ENCODE assay signal across 2 cellular contexts in the genomic region with DNA sequence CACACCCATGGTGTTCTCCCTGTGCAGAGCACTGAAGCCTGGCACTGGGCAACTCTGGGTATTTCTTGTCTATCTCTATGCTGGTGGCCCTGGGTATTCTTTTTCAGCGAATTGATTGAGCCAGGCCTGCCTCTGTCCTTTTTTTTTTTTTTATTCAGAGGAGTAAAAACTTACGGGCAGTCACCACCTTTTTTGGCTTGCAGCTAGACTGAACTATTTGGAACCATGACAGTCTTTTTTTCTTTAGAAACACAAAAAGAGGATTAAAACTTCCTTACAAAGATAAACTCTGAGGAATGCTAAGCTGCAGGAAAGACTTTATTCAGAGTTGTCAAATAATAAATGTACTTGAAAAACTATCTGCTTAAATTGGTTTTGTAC.
TF ChIP-seq lines count a peak whose summit lies in the region.

No MANE protein-coding gene starts in this region.

TF ChIP-seq in liver, 16 proteins besides CTCF, POLR2A, EP300 and RAD21:
- TF ChIP-seq HNF4A (conservative IDR thresholded peaks at IDR 0.05) = peak in 1 of 2 donors; percentile 32
- peak; percentile 26 for TF ChIP-seq YY1 (IDR thresholded peaks at IDR 0.05)
- no peak for TF ChIP-seq EGR1 (IDR thresholded peaks at IDR 0.05; ENCODE audit: low read depth in 2 of 2)
- no peak for TF ChIP-seq HNF4G (IDR thresholded peaks at IDR 0.05)
- no peak for TF ChIP-seq NR2F2 (IDR thresholded peaks at IDR 0.05)
- no peak for TF ChIP-seq MAX (IDR thresholded peaks at IDR 0.05)
- TF ChIP-seq RXRA (IDR thresholded peaks at IDR 0.05) = no peak
- TF ChIP-seq, protein P1, sequence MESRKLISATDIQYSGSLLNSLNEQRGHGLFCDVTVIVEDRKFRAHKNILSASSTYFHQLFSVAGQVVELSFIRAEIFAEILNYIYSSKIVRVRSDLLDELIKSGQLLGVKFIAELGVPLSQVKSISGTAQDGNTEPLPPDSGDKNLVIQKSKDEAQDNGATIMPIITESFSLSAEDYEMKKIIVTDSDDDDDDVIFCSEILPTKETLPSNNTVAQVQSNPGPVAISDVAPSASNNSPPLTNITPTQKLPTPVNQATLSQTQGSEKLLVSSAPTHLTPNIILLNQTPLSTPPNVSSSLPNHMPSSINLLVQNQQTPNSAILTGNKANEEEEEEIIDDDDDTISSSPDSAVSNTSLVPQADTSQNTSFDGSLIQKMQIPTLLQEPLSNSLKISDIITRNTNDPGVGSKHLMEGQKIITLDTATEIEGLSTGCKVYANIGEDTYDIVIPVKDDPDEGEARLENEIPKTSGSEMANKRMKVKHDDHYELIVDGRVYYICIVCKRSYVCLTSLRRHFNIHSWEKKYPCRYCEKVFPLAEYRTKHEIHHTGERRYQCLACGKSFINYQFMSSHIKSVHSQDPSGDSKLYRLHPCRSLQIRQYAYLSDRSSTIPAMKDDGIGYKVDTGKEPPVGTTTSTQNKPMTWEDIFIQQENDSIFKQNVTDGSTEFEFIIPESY (IDR thresholded peaks at IDR 0.05) = peak; percentile 15
- no peak for TF ChIP-seq GABPA (IDR thresholded peaks at IDR 0.05 in 1 of 2, conservative IDR thresholded peaks at IDR 0.05 in 1 of 2)
- TF ChIP-seq JUND (IDR thresholded peaks at IDR 0.05) = no peak
- no peak for TF ChIP-seq SP1 (IDR thresholded peaks at IDR 0.05)
- no peak for TF ChIP-seq FOXA2 (IDR thresholded peaks at IDR 0.05)
- TF ChIP-seq TAF1 (conservative IDR thresholded peaks at IDR 0.05) = no peak
- TF ChIP-seq FOXA1 (IDR thresholded peaks at IDR 0.05) = no peak
- TF ChIP-seq, protein P2, sequence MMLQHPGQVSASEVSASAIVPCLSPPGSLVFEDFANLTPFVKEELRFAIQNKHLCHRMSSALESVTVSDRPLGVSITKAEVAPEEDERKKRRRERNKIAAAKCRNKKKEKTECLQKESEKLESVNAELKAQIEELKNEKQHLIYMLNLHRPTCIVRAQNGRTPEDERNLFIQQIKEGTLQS (IDR thresholded peaks at IDR 0.05) = no peak

TF ChIP-seq in HepG2, 621 proteins besides CTCF, POLR2A, EP300 and RAD21:
- TF ChIP-seq, protein P3, sequence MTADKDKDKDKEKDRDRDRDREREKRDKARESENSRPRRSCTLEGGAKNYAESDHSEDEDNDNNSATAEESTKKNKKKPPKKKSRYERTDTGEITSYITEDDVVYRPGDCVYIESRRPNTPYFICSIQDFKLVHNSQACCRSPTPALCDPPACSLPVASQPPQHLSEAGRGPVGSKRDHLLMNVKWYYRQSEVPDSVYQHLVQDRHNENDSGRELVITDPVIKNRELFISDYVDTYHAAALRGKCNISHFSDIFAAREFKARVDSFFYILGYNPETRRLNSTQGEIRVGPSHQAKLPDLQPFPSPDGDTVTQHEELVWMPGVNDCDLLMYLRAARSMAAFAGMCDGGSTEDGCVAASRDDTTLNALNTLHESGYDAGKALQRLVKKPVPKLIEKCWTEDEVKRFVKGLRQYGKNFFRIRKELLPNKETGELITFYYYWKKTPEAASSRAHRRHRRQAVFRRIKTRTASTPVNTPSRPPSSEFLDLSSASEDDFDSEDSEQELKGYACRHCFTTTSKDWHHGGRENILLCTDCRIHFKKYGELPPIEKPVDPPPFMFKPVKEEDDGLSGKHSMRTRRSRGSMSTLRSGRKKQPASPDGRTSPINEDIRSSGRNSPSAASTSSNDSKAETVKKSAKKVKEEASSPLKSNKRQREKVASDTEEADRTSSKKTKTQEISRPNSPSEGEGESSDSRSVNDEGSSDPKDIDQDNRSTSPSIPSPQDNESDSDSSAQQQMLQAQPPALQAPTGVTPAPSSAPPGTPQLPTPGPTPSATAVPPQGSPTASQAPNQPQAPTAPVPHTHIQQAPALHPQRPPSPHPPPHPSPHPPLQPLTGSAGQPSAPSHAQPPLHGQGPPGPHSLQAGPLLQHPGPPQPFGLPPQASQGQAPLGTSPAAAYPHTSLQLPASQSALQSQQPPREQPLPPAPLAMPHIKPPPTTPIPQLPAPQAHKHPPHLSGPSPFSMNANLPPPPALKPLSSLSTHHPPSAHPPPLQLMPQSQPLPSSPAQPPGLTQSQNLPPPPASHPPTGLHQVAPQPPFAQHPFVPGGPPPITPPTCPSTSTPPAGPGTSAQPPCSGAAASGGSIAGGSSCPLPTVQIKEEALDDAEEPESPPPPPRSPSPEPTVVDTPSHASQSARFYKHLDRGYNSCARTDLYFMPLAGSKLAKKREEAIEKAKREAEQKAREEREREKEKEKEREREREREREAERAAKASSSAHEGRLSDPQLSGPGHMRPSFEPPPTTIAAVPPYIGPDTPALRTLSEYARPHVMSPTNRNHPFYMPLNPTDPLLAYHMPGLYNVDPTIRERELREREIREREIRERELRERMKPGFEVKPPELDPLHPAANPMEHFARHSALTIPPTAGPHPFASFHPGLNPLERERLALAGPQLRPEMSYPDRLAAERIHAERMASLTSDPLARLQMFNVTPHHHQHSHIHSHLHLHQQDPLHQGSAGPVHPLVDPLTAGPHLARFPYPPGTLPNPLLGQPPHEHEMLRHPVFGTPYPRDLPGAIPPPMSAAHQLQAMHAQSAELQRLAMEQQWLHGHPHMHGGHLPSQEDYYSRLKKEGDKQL (CRISPR knock-in tag; IDR thresholded peaks at IDR 0.05; ENCODE audit: low read depth) = no peak
- TF ChIP-seq YEATS2 (CRISPR knock-in tag; IDR thresholded peaks at IDR 0.05; ENCODE audit: borderline replicate concordance) (no peak), XBP1 (CRISPR knock-in tag; IDR thresholded peaks at IDR 0.05) (no peak), ZNF333 (CRISPR knock-in tag; IDR thresholded peaks at IDR 0.05; ENCODE audit: borderline replicate concordance) (no peak), ZNF275 (CRISPR knock-in tag; IDR thresholded peaks at IDR 0.05; ENCODE audit: borderline replicate concordance) (no peak), LCORL (IDR thresholded peaks at IDR 0.05) (no peak), LCORL (CRISPR knock-in tag; IDR thresholded peaks at IDR 0.05) (no peak), HNF1B (CRISPR knock-in tag; IDR thresholded peaks at IDR 0.05) (no peak), ZNF264 (CRISPR knock-in tag; IDR thresholded peaks at IDR 0.05) (no peak), ZNF562 (CRISPR knock-in tag; IDR thresholded peaks at IDR 0.05; ENCODE audit: borderline replicate concordance) (no peak), ZNF749 (CRISPR knock-in tag; IDR thresholded peaks at IDR 0.05; ENCODE audit: borderline replicate concordance) (no peak), ZNF713 (CRISPR knock-in tag; IDR thresholded peaks at IDR 0.05) (no peak), ZFP36L1 (CRISPR knock-in tag; IDR thresholded peaks at IDR 0.05) (no peak), AKNA (CRISPR knock-in tag; IDR thresholded peaks at IDR 0.05; ENCODE audit: borderline replicate concordance) (no peak), BCLAF1 (IDR thresholded peaks at IDR 0.05) (no peak), NFATC3 (CRISPR knock-in tag; IDR thresholded peaks at IDR 0.05) (no peak)
- TF ChIP-seq, protein P1 (CRISPR knock-in tag; IDR thresholded peaks at IDR 0.05) = no peak
- TF ChIP-seq, protein P4, sequence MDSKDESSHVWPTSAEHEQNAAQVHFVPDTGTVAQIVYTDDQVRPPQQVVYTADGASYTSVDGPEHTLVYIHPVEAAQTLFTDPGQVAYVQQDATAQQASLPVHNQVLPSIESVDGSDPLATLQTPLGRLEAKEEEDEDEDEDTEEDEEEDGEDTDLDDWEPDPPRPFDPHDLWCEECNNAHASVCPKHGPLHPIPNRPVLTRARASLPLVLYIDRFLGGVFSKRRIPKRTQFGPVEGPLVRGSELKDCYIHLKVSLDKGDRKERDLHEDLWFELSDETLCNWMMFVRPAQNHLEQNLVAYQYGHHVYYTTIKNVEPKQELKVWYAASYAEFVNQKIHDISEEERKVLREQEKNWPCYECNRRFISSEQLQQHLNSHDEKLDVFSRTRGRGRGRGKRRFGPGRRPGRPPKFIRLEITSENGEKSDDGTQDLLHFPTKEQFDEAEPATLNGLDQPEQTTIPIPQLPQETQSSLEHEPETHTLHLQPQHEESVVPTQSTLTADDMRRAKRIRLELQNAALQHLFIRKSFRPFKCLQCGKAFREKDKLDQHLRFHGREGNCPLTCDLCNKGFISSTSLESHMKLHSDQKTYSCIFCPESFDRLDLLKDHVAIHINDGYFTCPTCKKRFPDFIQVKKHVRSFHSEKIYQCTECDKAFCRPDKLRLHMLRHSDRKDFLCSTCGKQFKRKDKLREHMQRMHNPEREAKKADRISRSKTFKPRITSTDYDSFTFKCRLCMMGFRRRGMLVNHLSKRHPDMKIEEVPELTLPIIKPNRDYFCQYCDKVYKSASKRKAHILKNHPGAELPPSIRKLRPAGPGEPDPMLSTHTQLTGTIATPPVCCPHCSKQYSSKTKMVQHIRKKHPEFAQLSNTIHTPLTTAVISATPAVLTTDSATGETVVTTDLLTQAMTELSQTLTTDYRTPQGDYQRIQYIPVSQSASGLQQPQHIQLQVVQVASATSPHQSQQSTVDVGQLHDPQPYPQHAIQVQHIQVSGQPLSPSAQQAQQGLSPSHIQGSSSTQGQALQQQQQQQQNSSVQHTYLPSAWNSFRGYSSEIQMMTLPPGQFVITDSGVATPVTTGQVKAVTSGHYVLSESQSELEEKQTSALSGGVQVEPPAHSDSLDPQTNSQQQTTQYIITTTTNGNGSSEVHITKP (CRISPR knock-in tag; IDR thresholded peaks at IDR 0.05; ENCODE audit: low read depth) = no peak
